ENCODE assay signal across 24 cellular contexts in genomic region chr12:72388322-72388721, GRCh38.
DNase-seq lines count a peak whose midpoint lies in the region; ATAC-seq, FAIRE-seq and TF ChIP-seq lines count a peak whose summit lies in the region.
"Had no signal": no experiment of that assay in that cellular context is flagged by ENCODE, and none has a peak within 500 bp of the region (broad histone marks: within the 10 kb centered on the region; RNA-seq: fewer than 3 reads in every experiment).

No MANE protein-coding gene starts in this region.

- H3K27me3 ChIP-seq in A673 (replicated peaks; ENCODE audit: insufficient read depth, low read depth, low read length, poor library complexity) (no peaks in the 10 kb centered on the region), PC-3 (ENCODE audit: low read length) (no peaks in the 10 kb centered on the region), pancreas (no peaks in the 10 kb centered on the region)
- H3K27me3 ChIP-seq: BLaER1 had no signal

- H3K27ac ChIP-seq in A673 (ENCODE audit: low read depth, low read length, poor library complexity, severe bottlenecking) (no peak overlapping the region), PC-3 (ENCODE audit: low read length) (no peak overlapping the region), pancreas (no peak overlapping the region)
- H3K27ac ChIP-seq: A549, BLaER1, C4-2B had no signal

- H3K9me3 ChIP-seq in A673 (ENCODE audit: low read depth, low read length, poor library complexity, severe bottlenecking): no peaks in the 10 kb centered on the region
- no peaks in the 10 kb centered on the region for H3K9me3 ChIP-seq in PC-3 (ENCODE audit: low read length)
- no peaks in the 10 kb centered on the region for H3K9me3 ChIP-seq in pancreas
- H3K9me3 ChIP-seq: A549, BLaER1, Caco-2 had no signal

- no peak for TF ChIP-seq CTCF in A673 (conservative IDR thresholded peaks at IDR 0.05; ENCODE audit: low read depth, low read length)
- no peak for TF ChIP-seq CTCF in PC-3 (conservative IDR thresholded peaks at IDR 0.05; ENCODE audit: low read depth, low read length)
- no peak for TF ChIP-seq CTCF in pancreas (IDR thresholded peaks at IDR 0.05)

- H3K36me3 ChIP-seq in A673 (ENCODE audit: insufficient read depth, low read length, poor library complexity, severe bottlenecking) (no peaks in the 10 kb centered on the region), PC-3 (ENCODE audit: low read depth, low read length) (no peaks in the 10 kb centered on the region), pancreas (no peaks in the 10 kb centered on the region)
- H3K36me3 ChIP-seq: BLaER1 had no signal

- no peak for FAIRE-seq in pancreas (lab: Jason Lieb, UNC)
- FAIRE-seq: A549, D721Med, G401.6, GM12892, GM19239 had no signal

- no peaks in the 10 kb centered on the region for H3K79me2 ChIP-seq in PC-3 (ENCODE audit: low read length)

- no peak overlapping the region for H3K9ac ChIP-seq in PC-3 (ENCODE audit: low read length)
- H3K9ac ChIP-seq: BLaER1 had no signal

- no peaks in the 10 kb centered on the region for H3F3A ChIP-seq in PC-3 (ENCODE audit: low read length, unreplicated experiment)

- H3K4me1 ChIP-seq in A673 (ENCODE audit: insufficient read depth, low read length, poor library complexity, severe bottlenecking) (peaks cover 15% of the 10 kb centered on the region), PC-3 (ENCODE audit: insufficient read depth, low read length) (peaks cover 11% of the 10 kb centered on the region), pancreas (peaks cover 0 to 3% (median 0%) of the 10 kb centered on the region in 3 donors)
- H3K4me1 ChIP-seq: A549, BLaER1, Caco-2 had no signal

- no peak overlapping the region for H2AFZ ChIP-seq in PC-3 (ENCODE audit: low read length)
- H2AFZ ChIP-seq: GM23338 had no signal

- CTCF ChIA-PET in A673 (lab: Charles Lee): no interaction called here
- CTCF ChIA-PET in PC-3 (lab: Charles Lee): no interaction called here

- POLR2A ChIA-PET in A673 (lab: Charles Lee; ENCODE audit: low non-redundant PET): no interaction called here
- POLR2A ChIA-PET in PC-3 (lab: Charles Lee; ENCODE audit: unreplicated experiment): no interaction called here

- intact Hi-C loops in A673 (cut with micrococcal nuclease; ENCODE audit: unreplicated experiment): no loop called here
- intact Hi-C loops in PC-3 (cut with micrococcal nuclease): no loop called here
- intact Hi-C loops in pancreas (cut with DNase I): no loop called here

- no peaks in the 10 kb centered on the region for H4K20me1 ChIP-seq in PC-3 (ENCODE audit: low read length)
- H4K20me1 ChIP-seq: BLaER1 had no signal

- peak overlapping the region; percentile 7; the same call in 1 of the 2 replicates for H3K4me2 ChIP-seq in PC-3 (ENCODE audit: low read length)
- H3K4me2 ChIP-seq: A549, BLaER1, GM23338 had no signal

- ATAC-seq in PC-3 (peak; percentile 97), esophagus mucosa (no peak), pancreas (no peak), GM18909 (IDR thresholded peaks at IDR 0.05; ENCODE audit: poor library complexity, unreplicated experiment) (no peak)
- ATAC-seq: A549; CD8-positive, alpha-beta T cell; GM23338; HCT116 had no signal

- no peak for DNase-seq in A673 (ENCODE audit: low spot score)
- peak; percentile 15 for DNase-seq in EH (ENCODE audit: low read depth)
- DNase-seq in PC-3: peak; percentile 37
- DNase-seq in kidney glomerular epithelial cell (lab: John Stamatoyannopoulos, UW): peak; percentile 7
- DNase-seq in stimulated activated CD4-positive, alpha-beta T cell treated with anti-CD3 and anti-CD28 coated beads, Interleukin-12 subunit alpha, Interleukin-12 subunit beta, amount 100 ng/mL, for 4 hours: no peak
- DNase-seq in pancreas: no peak
- DNase-seq: 8988T; Caco-2; CD4-positive, CD25-positive, alpha-beta regulatory T cell; CD8-positive, alpha-beta T cell; DMS 273 treated with DMSO at 0.1 percent for 48 hours; DND-41; H9 had no signal

- no peaks in the 10 kb centered on the region for H3K9me2 ChIP-seq in PC-3 (replicated peaks; ENCODE audit: low read length)

- H3K4me3 ChIP-seq in A673 (ENCODE audit: low read depth, low read length, poor library complexity, severe bottlenecking) (no peak overlapping the region), PC-3 (ENCODE audit: low read length) (no peak overlapping the region), pancreas (no peak overlapping the region)
- H3K4me3 ChIP-seq: A549, BLaER1, GM23338 had no signal

- TSS peak; percentile 24 for BruUV-seq in A673 (replicated peaks; lab: Mats Ljungman, UMichigan)
- BruUV-seq in PC-3 (replicated peaks; lab: Mats Ljungman, UMichigan): no TSS peak

Comparison
In these comparisons a context has a peak if more than half of its experiments do, and no peak if none do; other contexts are left out.
1. DNase-seq: peak in EH (single experiment), PC-3 (single experiment) and kidney glomerular epithelial cell (single experiment); none in A673 (single experiment), stimulated activated CD4-positive, alpha-beta T cell treated with anti-CD3 and anti-CD28 coated beads, Interleukin-12 subunit alpha, Interleukin-12 subunit beta, amount 100 ng/mL, for 4 hours (single experiment) and pancreas (0 of 6).